In genomic region chr2:176136375-176137248, GRCh38 we compare ENCODE assay signal across 7 cellular contexts. TPM values are rescaled to one million over a fixed set of nuclear protein-coding genes. Genes with fewer than 3 reads are reported as not detected.
DNase-seq lines count a peak whose midpoint lies in the region; ATAC-seq and TF ChIP-seq lines count a peak whose summit lies in the region.
"Had no signal": no experiment of that assay in that cellular context is flagged by ENCODE, and none has a peak within 500 bp of the region (broad histone marks: within the 10 kb centered on the region; RNA-seq: fewer than 3 reads in every experiment).

No MANE protein-coding gene starts in this region.

- H3K27ac Mint-ChIP-seq in activated CD4-positive, alpha-beta T cell treated with anti-CD3 and anti-CD28 coated beads, Interleukin-2, amount 10 ng/mL, durations not matched to agents 7 days and 5 days = peak overlapping the region; percentile 5

- no peaks in the 10 kb centered on the region for H3K36me3 ChIP-seq in thoracic aorta

- no peak for DNase-seq in activated CD4-positive, alpha-beta T cell treated with anti-CD3 and anti-CD28 coated beads, Interleukin-2, amount 10 ng/mL, durations not matched to agents 7 days and 5 days
- DNase-seq in activated CD4-positive, alpha-beta T cell treated with anti-CD3 and anti-CD28 coated beads, Interleukin-2, amount 50 U/mL, for 4 hours = no peak
- DNase-seq in fibroblast of the aortic adventitia (ENCODE audit: low read depth) (no peak), thoracic aorta (ENCODE audit: low spot score) (no peak), GM10248 (ENCODE audit: extremely low spot score) (no peak)
- DNase-seq: DND-41 had no signal

- no peaks in the 10 kb centered on the region for H3K9me3 ChIP-seq in thoracic aorta

- H3K4me1 ChIP-seq in thoracic aorta (ENCODE audit: control insufficient read depth in 1 of 2, low read depth in 2 of 2) = peaks cover 16 to 31% of the 10 kb centered on the region in 2 donors

- H3K9me3 Mint-ChIP-seq in activated CD4-positive, alpha-beta T cell treated with anti-CD3 and anti-CD28 coated beads, Interleukin-2, amount 10 ng/mL, durations not matched to agents 7 days and 5 days = no peaks in the 10 kb centered on the region

- peak overlapping the region; percentile 17 for H3K4me3 ChIP-seq in fibroblast of the aortic adventitia (ENCODE audit: low read depth, low read length)
- H3K4me3 ChIP-seq in thoracic aorta = peak overlapping the region; percentile 88

- CTCF ChIA-PET in activated CD4-positive, alpha-beta T cell treated with anti-CD3 and anti-CD28 coated beads, Interleukin-2, amount 10 ng/mL, durations not matched to agents 7 days and 5 days (lab: Charles Lee) = no interaction called here
- CTCF ChIA-PET in GM10248 (lab: Yijun Ruan, JAX) = interaction anchor here (1.8 to 5.6 kb wide), 3 partner anchors 10 to 515 kb away, joined by 7 to 124 read pairs (median 9); no protein-coding TSS in a partner anchor

- ATAC-seq in thoracic aorta (ENCODE audit: insufficient number of reproducible peaks, low FRiP score, low read depth) (no peak), HG03342 (IDR thresholded peaks at IDR 0.05; ENCODE audit: unreplicated experiment) (no peak)

- no peak for TF ChIP-seq CTCF in fibroblast of the aortic adventitia (IDR thresholded peaks at IDR 0.05; ENCODE audit: insufficient read depth, low read length)
- TF ChIP-seq CTCF in thoracic aorta (IDR thresholded peaks at IDR 0.05) = peak; percentile 9
- no peak for TF ChIP-seq CTCF in GM10248 (IDR thresholded peaks at IDR 0.05; ENCODE audit: control extremely low read depth, extremely low read depth, low read depth, missing control alignments)

- H3K27ac ChIP-seq in thoracic aorta = peak overlapping the region; percentile 84 to 88

- H3K36me3 Mint-ChIP-seq in activated CD4-positive, alpha-beta T cell treated with anti-CD3 and anti-CD28 coated beads, Interleukin-2, amount 10 ng/mL, durations not matched to agents 7 days and 5 days (ENCODE audit: low read depth) = peaks cover 4% of the 10 kb centered on the region

- H3K4me3 Mint-ChIP-seq in activated CD4-positive, alpha-beta T cell treated with anti-CD3 and anti-CD28 coated beads, Interleukin-2, amount 10 ng/mL, durations not matched to agents 7 days and 5 days = no peak overlapping the region

- peaks cover 36% of the 10 kb centered on the region for H3K4me1 Mint-ChIP-seq in activated CD4-positive, alpha-beta T cell treated with anti-CD3 and anti-CD28 coated beads, Interleukin-2, amount 10 ng/mL, durations not matched to agents 7 days and 5 days

- POLR2A ChIA-PET in activated CD4-positive, alpha-beta T cell treated with anti-CD3 and anti-CD28 coated beads, Interleukin-2, amount 10 ng/mL, durations not matched to agents 7 days and 5 days (lab: Charles Lee) = no interaction called here
- POLR2A ChIA-PET in GM10248 (lab: Yijun Ruan, JAX) = no interaction called here

- H3K27me3 ChIP-seq in thoracic aorta (replicated peaks; ENCODE audit: insufficient read depth) = no peaks in the 10 kb centered on the region

- peaks cover 86% of the 10 kb centered on the region for H3K27me3 Mint-ChIP-seq in activated CD4-positive, alpha-beta T cell treated with anti-CD3 and anti-CD28 coated beads, Interleukin-2, amount 10 ng/mL, durations not matched to agents 7 days and 5 days

RNA-seq across cellular contexts. Expression of gene HOXD8, which starts 7.1 kb away (rescaled TPM):
- not detected for total RNA-seq in activated CD4-positive, alpha-beta T cell treated with anti-CD3 and anti-CD28 coated beads, Interleukin-2, amount 10 ng/mL, durations not matched to agents 7 days and 5 days
- total RNA-seq in fibroblast of the aortic adventitia (ENCODE audit: low replicate concordance) (0.45 and 0.49 TPM in 2 replicates), thoracic aorta (10 to 100 TPM in 1 of 2 donors, 1 to 10 TPM in 1; 3.9 to 11.2 TPM)

RNA-seq across cellular contexts. Expression of gene HOXD9, which starts 14.1 kb away (rescaled TPM):
- not detected for total RNA-seq in activated CD4-positive, alpha-beta T cell treated with anti-CD3 and anti-CD28 coated beads, Interleukin-2, amount 10 ng/mL, durations not matched to agents 7 days and 5 days
- not detected in 2 replicates for total RNA-seq in fibroblast of the aortic adventitia (ENCODE audit: low replicate concordance)
- total RNA-seq in thoracic aorta = 1 to 10 TPM in 1 of 2 donors, not detected in 1; 1.4 TPM

RNA-seq across cellular contexts. Expression of gene HOXD4, which starts 14.7 kb away (rescaled TPM):
- total RNA-seq in activated CD4-positive, alpha-beta T cell treated with anti-CD3 and anti-CD28 coated beads, Interleukin-2, amount 10 ng/mL, durations not matched to agents 7 days and 5 days = not detected
- total RNA-seq in fibroblast of the aortic adventitia (ENCODE audit: low replicate concordance) (1.1 TPM in 1 of 2 replicates, not detected in the other), thoracic aorta (1 to 10 TPM; 4.8 to 9.3 TPM)

RNA-seq across cellular contexts. Expression of gene HOXD10, which starts 20.0 kb away (rescaled TPM):
- not detected for total RNA-seq in activated CD4-positive, alpha-beta T cell treated with anti-CD3 and anti-CD28 coated beads, Interleukin-2, amount 10 ng/mL, durations not matched to agents 7 days and 5 days
- not detected in 2 replicates for total RNA-seq in fibroblast of the aortic adventitia (ENCODE audit: low replicate concordance)
- total RNA-seq in thoracic aorta = not detected

RNA-seq across cellular contexts. Expression of gene HOXD3, which starts 20.5 kb away (rescaled TPM):
- total RNA-seq in activated CD4-positive, alpha-beta T cell treated with anti-CD3 and anti-CD28 coated beads, Interleukin-2, amount 10 ng/mL, durations not matched to agents 7 days and 5 days = not detected
- 0.09 TPM in 1 of 2 replicates, not detected in the other for total RNA-seq in fibroblast of the aortic adventitia (ENCODE audit: low replicate concordance)
- total RNA-seq in thoracic aorta = 1 to 10 TPM; 1.2 to 3.9 TPM
